ENCODE assay signal across 28 cellular contexts in genomic region chr1:74245168-74245753, GRCh38. TPM values are rescaled to one million over a fixed set of nuclear protein-coding genes. Genes with fewer than 3 reads are reported as not detected.
DNase-seq lines count a peak whose midpoint lies in the region; ATAC-seq and TF ChIP-seq lines count a peak whose summit lies in the region.
"Had no signal": no experiment of that assay in that cellular context is flagged by ENCODE, and none has a peak within 500 bp of the region (broad histone marks: within the 10 kb centered on the region; RNA-seq: fewer than 3 reads in every experiment).

No MANE protein-coding gene starts in this region.

- H3K14ac ChIP-seq in trophoblast cell (ENCODE audit: low read length), result no peak overlapping the region

- H4K91ac ChIP-seq in trophoblast cell (ENCODE audit: low read depth, low read length), result no peak overlapping the region

- ATAC-seq in Right ventricle myocardium inferior, result peak; percentile 65
- ATAC-seq: CD8-positive, alpha-beta T cell had no signal

- in situ Hi-C loops in astrocyte of the cerebellum (cut with HindIII; ENCODE audit: low sequenced_read_pairs), result no loop called here

- no peak overlapping the region for H3K23ac ChIP-seq in trophoblast cell (ENCODE audit: low read length)

- H3K27me3 ChIP-seq in right atrium auricular region (no peaks in the 10 kb centered on the region), trophoblast cell (ENCODE audit: insufficient read depth, low read length) (no peaks in the 10 kb centered on the region), PC-9 (ENCODE audit: insufficient read depth, low read depth) (no peaks in the 10 kb centered on the region)
- H3K27me3 ChIP-seq: ovary, thyroid gland had no signal

- CTCF ChIA-PET in PC-9 (lab: Charles Lee), result no interaction called here

- no peak overlapping the region for H3K4me2 ChIP-seq in trophoblast cell (ENCODE audit: low read length)
- no peak overlapping the region for H3K4me2 ChIP-seq in PC-9

- H3K36me3 ChIP-seq in right atrium auricular region (no peaks in the 10 kb centered on the region), trophoblast cell (ENCODE audit: control insufficient read depth in 1 of 2, insufficient read depth in 2 of 2, low read length in 2 of 2) (peaks cover 0 to 2% of the 10 kb centered on the region in 2 experiments), PC-9 (ENCODE audit: low read depth) (no peaks in the 10 kb centered on the region)
- H3K36me3 ChIP-seq: ovary, thyroid gland had no signal

- BruUV-seq in PC-9 (replicated peaks; lab: Mats Ljungman, UMichigan), result no TSS peak

- no peak overlapping the region for H4K8ac ChIP-seq in trophoblast cell (ENCODE audit: low read depth, low read length)

- intact Hi-C loops in Right ventricle myocardium inferior (cut with DNase I), result loop anchor here (10.0 kb wide), 1 partner anchor 120 kb away; no protein-coding TSS in a partner anchor
- intact Hi-C loops in PC-9 (cut with micrococcal nuclease; ENCODE audit: unreplicated experiment), result no loop called here

- H3K27ac ChIP-seq in right atrium auricular region (no peak overlapping the region), trophoblast cell (ENCODE audit: low read depth, low read length) (peak overlapping the region; percentile 56), PC-9 (no peak overlapping the region)
- H3K27ac ChIP-seq: HL-60, ovary, thyroid gland had no signal

- H3K79me1 ChIP-seq in trophoblast cell (ENCODE audit: low read length), result peaks cover 5% of the 10 kb centered on the region

- no peak overlapping the region for H2BK120ac ChIP-seq in trophoblast cell (ENCODE audit: insufficient read depth, low read length, poor library complexity)

- TF ChIP-seq CTCF in right atrium auricular region (IDR thresholded peaks at IDR 0.05) (no peak), astrocyte of the cerebellum (IDR thresholded peaks at IDR 0.05; ENCODE audit: low read depth, low read length, missing control alignments) (no peak), PC-9 (conservative IDR thresholded peaks at IDR 0.05) (no peak)

- H3K4me1 ChIP-seq in right atrium auricular region (peaks cover 0 to 15% of the 10 kb centered on the region in 2 donors), trophoblast cell (ENCODE audit: control insufficient read depth in 1 of 2, insufficient read depth in 2 of 2, low read length in 2 of 2) (peaks cover 4% of the 10 kb centered on the region in 2 experiments), PC-9 (replicated peaks; ENCODE audit: insufficient read depth) (no peaks in the 10 kb centered on the region)
- H3K4me1 ChIP-seq: thyroid gland had no signal

- 0 out of 2 replicates have a peak, but pooled peaks cover 3% of the 10 kb centered on the region for H3K9me2 ChIP-seq in PC-9 (ENCODE audit: insufficient read depth)

- H4K12ac ChIP-seq in trophoblast cell (ENCODE audit: low read depth, low read length), result no peak overlapping the region

- POLR2A ChIA-PET in PC-9 (lab: Charles Lee; ENCODE audit: unreplicated experiment), result no interaction called here

- H2BK5ac ChIP-seq in trophoblast cell (ENCODE audit: low read depth, low read length, poor library complexity), result no peak overlapping the region

- H2AK5ac ChIP-seq in trophoblast cell (ENCODE audit: low read length), result no peak overlapping the region

- H3K79me2 ChIP-seq in trophoblast cell (ENCODE audit: control insufficient read depth, insufficient read depth, low read length, poor library complexity) (no peaks in the 10 kb centered on the region), PC-9 (ENCODE audit: low read depth) (no peaks in the 10 kb centered on the region)

- H2BK12ac ChIP-seq in trophoblast cell (ENCODE audit: low read length), result no peak overlapping the region

- H3K4ac ChIP-seq in trophoblast cell (ENCODE audit: low read depth, low read length), result no peak overlapping the region

- no peaks in the 10 kb centered on the region for H4K20me1 ChIP-seq in PC-9 (ENCODE audit: insufficient read depth)

- H3K18ac ChIP-seq in trophoblast cell (ENCODE audit: low read length), result no peak overlapping the region

- WGBS in trophoblast cell (ENCODE audit: extremely low coverage, insufficient coverage, insufficient read length), result no CpG with 5 or more reads among the region's 2 CpGs

- no peak overlapping the region for H3K9ac ChIP-seq in trophoblast cell (ENCODE audit: low read length)

- no peaks in the 10 kb centered on the region for H3F3A ChIP-seq in PC-9 (ENCODE audit: insufficient read depth, low read depth)

- no peak overlapping the region for H3K4me3 ChIP-seq in right atrium auricular region
- no peak overlapping the region for H3K4me3 ChIP-seq in astrocyte of the cerebellum (ENCODE audit: low read depth, low read length)
- H3K4me3 ChIP-seq in trophoblast cell (ENCODE audit: low read depth, low read length), result no peak overlapping the region
- no peak overlapping the region for H3K4me3 ChIP-seq in PC-9
- H3K4me3 ChIP-seq: ovary, thyroid gland had no signal

- H2AFZ ChIP-seq in trophoblast cell (ENCODE audit: insufficient read depth, low read length, poor library complexity) (no peak overlapping the region), PC-9 (no peak overlapping the region)

- H3K9me3 ChIP-seq in right atrium auricular region, result peaks cover 0 to 8% of the 10 kb centered on the region in 2 donors
- peaks cover 6% of the 10 kb centered on the region for H3K9me3 ChIP-seq in trophoblast cell (ENCODE audit: insufficient read depth, low read depth, low read length)
- no peaks in the 10 kb centered on the region for H3K9me3 ChIP-seq in PC-9 (ENCODE audit: insufficient read depth, low read depth)
- H3K9me3 ChIP-seq: ovary, thyroid gland had no signal

- DNase-seq in Right ventricle myocardium inferior (ENCODE audit: missing footprints) (no peak), right atrium auricular region (ENCODE audit: low spot score) (no peak), astrocyte of the cerebellum (ENCODE audit: low read depth) (peak; percentile 11), iPS DF 19.7 (ENCODE audit: low read depth, low spot score) (peak; percentile 74), trophoblast cell (no peak), NCI-H1930 (lab: John Stamatoyannopoulos, UW) (no peak), PC-9 (no peak), NCI-H2196 treated with DMSO at 0.1 percent for 48 hours (lab: John Stamatoyannopoulos, UW; ENCODE audit: unreplicated experiment) (no peak)
- DNase-seq: activated CD4-positive, CD25-positive, alpha-beta regulatory T cell treated with anti-CD3 and anti-CD28 coated beads, Interleukin-2, amount 50 U/mL, for 72 hours; activated naive CD4-positive, alpha-beta T cell treated with Interleukin-2 at 50 U/mL for 16 hours; activated T-cell treated with anti-CD3 and anti-CD28 coated beads, Interleukin-2, amount 50 U/mL, for 24 hours; AML-193; amniotic stem cell; caudate nucleus; CD8-positive, alpha-beta T cell; dermis blood vessel endothelial cell; mammary epithelial cell; NCI-H1092 treated with DMSO at 0.1 percent for 48 hours; NCI-H774; OCI-M1; ovary; SHP77; stimulated activated CD4-positive, alpha-beta T cell treated with anti-CD3 and anti-CD28 coated beads, Interleukin-4, amount 100 ng/mL, for 4 hours; thyroid gland had no signal

RNA-seq across cellular contexts. Expression of gene TNNI3K, which starts 10.1 kb away (rescaled TPM):
- total RNA-seq in Right ventricle myocardium inferior (83.9 TPM), right atrium auricular region (10 to 100 TPM; 14.6 to 18.3 TPM), PC-9 (2021) (1.4 TPM in 1 of 2 replicates, not detected in the other)
- 0.74 and 0.97 TPM in 2 replicates for polyA plus RNA-seq in trophoblast cell (2013)
- total RNA-seq: A172, dermis blood vessel endothelial cell, kidney epithelial cell, mammary epithelial cell had no signal

RNA-seq across cellular contexts. Expression of gene FPGT, which starts 47.2 kb away (rescaled TPM):
- total RNA-seq in Right ventricle myocardium inferior (11.6 TPM), right atrium auricular region (1 to 10 TPM; 4.1 to 7.5 TPM), PC-9 (2021) (7.5 and 12.2 TPM in 2 replicates)
- 5.0 and 5.2 TPM in 2 replicates for polyA plus RNA-seq in trophoblast cell (2013)

RNA-seq across cellular contexts. Expression of gene LRRIQ3, which starts 47.3 kb away (rescaled TPM):
- total RNA-seq in Right ventricle myocardium inferior (0.49 TPM), right atrium auricular region (under 1 TPM in 1 of 2 donors, not detected in 1; 0.16 TPM), PC-9 (2021) (1.1 and 1.5 TPM in 2 replicates)
- polyA plus RNA-seq in trophoblast cell (2013), result 0.18 and 0.25 TPM in 2 replicates
- total RNA-seq: CD8-positive, alpha-beta T cell; epithelial cell of proximal tubule had no signal

Comparison
In these comparisons a context has a peak if more than half of its experiments do, and no peak if none do; other contexts are left out.
1. DNase-seq: peak in astrocyte of the cerebellum (single experiment) and iPS DF 19.7 (single experiment); none in Right ventricle myocardium inferior (single experiment), right atrium auricular region (single experiment), trophoblast cell (0 of 2), NCI-H1930 (0 of 2), PC-9 (0 of 2) and NCI-H2196 treated with DMSO at 0.1 percent for 48 hours (single experiment).